ENCODE assay signal across 8 cellular contexts in the genomic region with DNA sequence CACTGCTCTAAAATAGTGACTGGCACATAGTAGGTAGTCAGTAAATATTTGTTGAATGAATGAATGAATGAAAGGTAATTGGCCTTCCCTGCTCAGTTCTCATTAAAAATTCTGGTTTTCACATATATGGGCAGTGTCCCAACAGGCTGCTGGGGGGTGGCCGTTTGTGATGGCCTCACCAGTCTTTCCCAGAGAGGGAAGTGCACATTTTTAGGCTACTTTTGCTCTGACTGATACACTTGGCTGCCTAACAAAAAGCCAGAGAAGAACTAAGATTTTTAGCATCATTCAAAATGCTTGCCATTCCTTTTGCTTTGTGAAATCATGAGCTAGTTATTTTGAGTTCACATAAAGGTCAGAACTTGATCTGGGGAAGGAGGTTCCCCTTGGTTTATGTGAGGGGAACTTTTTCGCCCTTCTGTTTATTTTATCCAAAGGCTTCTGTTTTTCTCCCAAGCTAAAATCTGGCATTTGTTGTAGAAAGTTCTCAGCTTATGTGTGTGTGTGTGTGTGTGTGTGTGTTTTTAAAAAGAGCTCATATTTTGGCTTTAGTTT.
DNase-seq lines count a peak whose midpoint lies in the region; ATAC-seq and TF ChIP-seq lines count a peak whose summit lies in the region.

No MANE protein-coding gene starts in this region.

- peak; percentile 91 for ATAC-seq in omental fat pad (ENCODE audit: low FRiP score)

- no peak overlapping the region for H2AFZ ChIP-seq in OCI-LY3 (ENCODE audit: low read depth, low read length)

- peaks cover 49% of the 10 kb centered on the region for H3K4me1 ChIP-seq in OCI-LY3 (ENCODE audit: low read length)

- H3K4me3 ChIP-seq in OCI-LY3 (ENCODE audit: low read length) = no peak overlapping the region

- no peaks in the 10 kb centered on the region; the same call in 1 of the 2 replicates for H3K9me3 ChIP-seq in OCI-LY3 (ENCODE audit: insufficient read depth, low read length)

- H3K4me2 ChIP-seq in OCI-LY3 (ENCODE audit: low read length) = peak overlapping the region; percentile 18

- TF ChIP-seq CTCF in OCI-LY3 (IDR thresholded peaks at IDR 0.05; ENCODE audit: low read depth, low read length) (no peak), omental fat pad (IDR thresholded peaks at IDR 0.05) (no peak)

- H3K27ac ChIP-seq in OCI-LY3 (ENCODE audit: low read length) = peak overlapping the region; percentile 9; the same call in 1 of the 2 replicates

- H3K79me2 ChIP-seq in OCI-LY3 (ENCODE audit: low read length) = peaks cover 89% of the 10 kb centered on the region

- peaks cover 40% of the 10 kb centered on the region for H3K36me3 ChIP-seq in OCI-LY3 (replicated peaks; ENCODE audit: low read depth, low read length)

- no peaks in the 10 kb centered on the region for H3K27me3 ChIP-seq in OCI-LY3 (ENCODE audit: low read depth, low read length)

- DNase-seq in AG20443 (ENCODE audit: low spot score) (peak; percentile 94), fibroblast of gingiva (ENCODE audit: low read depth) (peak; percentile 97), omental fat pad (ENCODE audit: low spot score) (no peak), SK-N-DZ (ENCODE audit: low spot score) (no peak), NCI-H446 treated with DMSO at 0.1 percent for 48 hours (lab: John Stamatoyannopoulos, UW) (no peak)
- no peak for DNase-seq in activated effector memory CD4-positive, alpha-beta T cell treated with Interleukin-2 at 50 U/mL for 16 hours
- no peak for DNase-seq in activated CD4-positive, alpha-beta T cell treated with anti-CD3 and anti-CD28 coated beads, Interleukin-2, amount 50 U/mL, for 1 hour

- peaks cover 88% of the 10 kb centered on the region for H4K20me1 ChIP-seq in OCI-LY3 (ENCODE audit: insufficient read depth, low read length)

- no peak overlapping the region for H3K9ac ChIP-seq in OCI-LY3 (ENCODE audit: low read length)

Comparison
In these comparisons a context has a peak if more than half of its experiments do, and no peak if none do; other contexts are left out.
1. DNase-seq: peak in AG20443 (single experiment) and fibroblast of gingiva (single experiment); none in omental fat pad (single experiment), activated effector memory CD4-positive, alpha-beta T cell treated with Interleukin-2 at 50 U/mL for 16 hours (single experiment), SK-N-DZ (single experiment), activated CD4-positive, alpha-beta T cell treated with anti-CD3 and anti-CD28 coated beads, Interleukin-2, amount 50 U/mL, for 1 hour (single experiment) and NCI-H446 treated with DMSO at 0.1 percent for 48 hours (single experiment).